25 cellular contexts compared by ENCODE assay signal in the genomic region with DNA sequence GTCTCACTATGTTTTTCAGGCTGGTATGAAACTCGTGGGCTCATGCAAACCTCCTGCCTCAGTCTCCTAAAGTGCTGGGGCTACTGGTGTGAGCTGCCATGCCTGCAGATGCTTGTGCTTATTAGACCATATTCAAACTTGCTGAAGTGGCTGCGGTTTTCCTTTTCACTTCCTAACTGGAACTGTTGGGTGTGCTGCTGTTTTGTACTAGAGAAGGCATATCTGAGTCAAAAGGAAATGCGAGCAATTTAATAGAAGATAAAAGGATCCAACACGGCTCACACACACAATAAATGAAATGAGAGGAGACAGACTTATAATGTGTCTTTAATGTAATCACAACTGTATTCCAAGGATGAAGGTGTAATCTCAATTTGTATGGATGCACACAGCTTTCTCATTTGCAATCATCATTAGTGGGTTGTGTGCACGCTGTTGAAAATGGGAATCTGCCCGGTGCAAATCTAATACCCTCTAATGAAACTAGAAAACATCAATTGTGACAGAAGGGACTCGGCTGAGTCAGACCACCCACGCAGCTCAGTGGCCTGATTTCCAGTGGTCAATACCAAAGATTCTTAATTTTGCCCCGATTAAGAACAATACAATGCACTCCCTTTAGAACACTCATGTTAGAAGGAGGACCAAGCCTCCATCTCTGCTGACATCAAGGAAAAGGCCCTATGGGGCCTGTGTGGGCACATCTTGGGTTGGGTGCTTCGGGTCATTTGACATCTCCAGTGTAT.
"Had no signal": no experiment of that assay in that cellular context is flagged by ENCODE, and none has a peak within 500 bp of the region (broad histone marks: within the 10 kb centered on the region; RNA-seq: fewer than 3 reads in every experiment).

No MANE protein-coding gene starts in this region.

- ATAC-seq: left cardiac atrium; left ventricle myocardium superior; natural killer cell treated with Interleukin-12 subunit alpha and Interleukin-12 subunit beta and Interleukin-15 and Interleukin-18, amount 100 ng/mL, for 72 hours; pancreas; right lobe of liver; stimulated activated memory B cell treated with anti-CD40 and anti-IgM and Interleukin-4, amounts not matched to agents 10 μg/mL and 1 μg/mL and 100 μg/mL, for 72 hours had no signal

- H3K27ac ChIP-seq: coronary artery, heart right ventricle, pancreas, right lobe of liver, spleen, stomach, thoracic aorta, transverse colon had no signal

- H3K27me3 ChIP-seq: heart right ventricle, pancreas, right lobe of liver, spleen, stomach, transverse colon had no signal

- H3K9me3 ChIP-seq: heart right ventricle, pancreas, right lobe of liver, spleen, stomach, thoracic aorta, transverse colon had no signal

- H3K36me3 ChIP-seq: heart right ventricle, pancreas, right lobe of liver, spleen, stomach, thoracic aorta, transverse colon had no signal

- H3K4me1 ChIP-seq: heart right ventricle, pancreas, right lobe of liver, spleen, stomach had no signal

- DNase-seq: effector CD4-positive, alpha-beta T cell; endodermal cell; erythroblast; heart right ventricle; immature natural killer cell; kidney; left cardiac atrium; left ventricle myocardium superior; mesenchymal stem cell; midbrain; occipital lobe; pancreas; right lobe of liver; spleen; stimulated activated CD4-positive, alpha-beta T cell treated with anti-CD3 and anti-CD28 coated beads, Interleukin-15, amount 100 ng/mL, for 24 hours; stimulated activated CD4-positive, alpha-beta T cell treated with anti-CD3 and anti-CD28 coated beads, Interleukin-1b, Interleukin-23, amount 100 ng/mL, for 48 hours; stimulated activated CD4-positive, alpha-beta T cell treated with anti-CD3 and anti-CD28 coated beads, Interleukin-4, amount 100 ng/mL, for 24 hours; stomach; substantia nigra; transverse colon had no signal

- H3K4me3 ChIP-seq: coronary artery, heart right ventricle, lung, pancreas, right lobe of liver, spleen, stomach, thoracic aorta, transverse colon had no signal
